Comparison of ENCODE assay signal across 23 cellular contexts in genomic region chr12:28507055-28507454, GRCh38.
A peak's percentile ranks its signal among the peaks of the same experiment; 100 is the strongest.
DNase-seq lines count a peak whose midpoint lies in the region; ATAC-seq and TF ChIP-seq lines count a peak whose summit lies in the region.
"Had no signal": no experiment of that assay in that cellular context is flagged by ENCODE, and none has a peak within 500 bp of the region (broad histone marks: within the 10 kb centered on the region; RNA-seq: fewer than 3 reads in every experiment).

No MANE protein-coding gene starts in this region.

- H3K4me1 ChIP-seq in IMR-90 (ENCODE audit: control insufficient read depth, insufficient read depth, low read length) (peaks cover 10% of the 10 kb centered on the region), mesenchymal stem cell (ENCODE audit: control insufficient read depth, insufficient read depth, low read depth, low read length) (peaks cover 3% of the 10 kb centered on the region)
- H3K4me1 ChIP-seq: gastrocnemius medialis, left lung, right lobe of liver, upper lobe of right lung had no signal

- no peak overlapping the region for H3K27ac Mint-ChIP-seq in T-helper 2 cell treated with Interferon-gamma antibody and Interleukin-4, amounts not matched to agents 5 μg/mL and 100 μg/mL, for 36 hours

- no peak overlapping the region for H2AFZ ChIP-seq in IMR-90 (replicated peaks; ENCODE audit: low read length, poor library complexity)
- H2AFZ ChIP-seq in mesenchymal stem cell (ENCODE audit: low read depth, low read length), result no peak overlapping the region

- no peak for TF ChIP-seq RAD21 in IMR-90 (IDR thresholded peaks at IDR 0.05; ENCODE audit: low read length)

- ATAC-seq in IMR-90 (ENCODE audit: low read depth), result peak; percentile 83
- ATAC-seq: gastrocnemius medialis, GM12878, left lung, Panc1, right lobe of liver, upper lobe of right lung had no signal

- no peak overlapping the region for H2AK5ac ChIP-seq in IMR-90 (ENCODE audit: low read depth, low read length)
- no peak overlapping the region for H2AK5ac ChIP-seq in mesenchymal stem cell (ENCODE audit: low read length, severe bottlenecking)

- H2BK20ac ChIP-seq in IMR-90 (ENCODE audit: low read depth, low read length), result 0 out of 2 replicates have a peak overlapping the region, but pooled peaks have one; percentile 9

- TF ChIP-seq CTCF in IMR-90 (conservative IDR thresholded peaks at IDR 0.05; ENCODE audit: low read depth, low read length), result no peak
- no peak for TF ChIP-seq CTCF in astrocyte of the spinal cord (IDR thresholded peaks at IDR 0.05; ENCODE audit: low read depth, low read length)

- no peak overlapping the region for H3K23ac ChIP-seq in IMR-90 (ENCODE audit: low read depth, low read length)
- H3K23ac ChIP-seq in mesenchymal stem cell (ENCODE audit: low read length in 2 of 2), result no peak overlapping the region

- 0 out of 2 replicates have a peak overlapping the region, but pooled peaks have one; percentile 13 for H4K91ac ChIP-seq in IMR-90 (ENCODE audit: insufficient read depth, low read depth, low read length)
- no peak overlapping the region for H4K91ac ChIP-seq in mesenchymal stem cell (ENCODE audit: low read length)

- no peak overlapping the region for H3K14ac ChIP-seq in IMR-90 (replicated peaks; ENCODE audit: low read depth, low read length)
- no peak overlapping the region for H3K14ac ChIP-seq in mesenchymal stem cell (ENCODE audit: low read length in 2 of 2)

- dilution Hi-C loops in IMR-90 (cut with HindIII; ENCODE audit: low sequenced_read_pairs, unreplicated experiment), result no loop called here

- peaks cover under 1% of the 10 kb centered on the region for H3K9me3 Mint-ChIP-seq in T-helper 2 cell treated with Interferon-gamma antibody and Interleukin-4, amounts not matched to agents 5 μg/mL and 100 μg/mL, for 36 hours

- H3K18ac ChIP-seq in IMR-90 (ENCODE audit: low read depth, low read length), result peak overlapping the region; percentile 97
- H3K18ac ChIP-seq in mesenchymal stem cell (ENCODE audit: low read depth in 1 of 2, low read length in 2 of 2), result no peak overlapping the region

- no peak overlapping the region for H2AK9ac ChIP-seq in IMR-90 (replicated peaks; ENCODE audit: low read depth, low read length, poor library complexity)

- H4K8ac ChIP-seq in IMR-90 (ENCODE audit: low read depth in 2 of 2, low read length in 2 of 2), result no peak overlapping the region
- H4K8ac ChIP-seq in mesenchymal stem cell (ENCODE audit: low read length), result no peak overlapping the region

- H2BK15ac ChIP-seq in IMR-90 (ENCODE audit: low read depth, low read length), result peak overlapping the region; percentile 66; the same call in 2 of the 3 replicates
- H2BK15ac ChIP-seq in mesenchymal stem cell (ENCODE audit: low read depth, poor library complexity, severe bottlenecking), result no peak overlapping the region

- CTCF ChIA-PET in IMR-90 (lab: Yijun Ruan, JAX), result interaction anchor here (1.5 kb wide), 1 partner anchor 11 kb away, joined by 3 read pairs; no protein-coding TSS in a partner anchor

- H3K4me3 ChIP-seq in IMR-90 (ENCODE audit: insufficient read depth, low read depth, low read length), result no peak overlapping the region
- H3K4me3 ChIP-seq in astrocyte of the spinal cord (ENCODE audit: low read depth, low read length), result no peak overlapping the region
- H3K4me3 ChIP-seq in mesenchymal stem cell (ENCODE audit: insufficient read depth in 1 of 2, low read depth in 1 of 2, low read length in 2 of 2), result no peak overlapping the region
- H3K4me3 ChIP-seq: gastrocnemius medialis, GM12878, left lung, right lobe of liver, SK-N-MC, upper lobe of right lung had no signal

- H3K79me1 ChIP-seq in IMR-90 (ENCODE audit: low read depth in 1 of 2, low read length in 2 of 2), result no peaks in the 10 kb centered on the region
- no peaks in the 10 kb centered on the region for H3K79me1 ChIP-seq in mesenchymal stem cell (replicated peaks; ENCODE audit: low read length, poor library complexity, severe bottlenecking)

- no peaks in the 10 kb centered on the region for H3K36me3 ChIP-seq in IMR-90 (ENCODE audit: control insufficient read depth, insufficient read depth, low read length)
- no peaks in the 10 kb centered on the region for H3K36me3 ChIP-seq in mesenchymal stem cell (ENCODE audit: control insufficient read depth in 1 of 2, insufficient read depth in 2 of 2, low read depth in 1 of 2, low read length in 2 of 2)
- H3K36me3 ChIP-seq: gastrocnemius medialis, left lung, right lobe of liver, upper lobe of right lung had no signal

- H2BK120ac ChIP-seq in IMR-90 (ENCODE audit: low read depth, low read length) (peak overlapping the region; percentile 31; the same call in 1 of the 2 replicates), mesenchymal stem cell (ENCODE audit: low read depth, low read length) (no peak overlapping the region)

- H3K9me1 ChIP-seq in IMR-90 (ENCODE audit: insufficient read depth, low read length), result 0 out of 2 replicates have a peak, but pooled peaks cover 4% of the 10 kb centered on the region

- no peak for TF ChIP-seq POLR2A in IMR-90 (IDR thresholded peaks at IDR 0.05; ENCODE audit: low read depth, low read length)

- H3K4me2 ChIP-seq in IMR-90 (ENCODE audit: low read depth, low read length) (peak overlapping the region; percentile 80), mesenchymal stem cell (ENCODE audit: low read length, poor library complexity, severe bottlenecking) (no peak overlapping the region)

- H3K4me3 Mint-ChIP-seq in T-helper 2 cell treated with Interferon-gamma antibody and Interleukin-4, amounts not matched to agents 5 μg/mL and 100 μg/mL, for 36 hours, result no peak overlapping the region

- intact Hi-C loops in IMR-90 (cut with micrococcal nuclease), result no loop called here

- H3K9me3 ChIP-seq in IMR-90 (ENCODE audit: control insufficient read depth, insufficient read depth, low read length) (no peaks in the 10 kb centered on the region), mesenchymal stem cell (ENCODE audit: control insufficient read depth, low read length) (no peaks in the 10 kb centered on the region)
- H3K9me3 ChIP-seq: gastrocnemius medialis, left lung, right lobe of liver, upper lobe of right lung had no signal

- H2BK5ac ChIP-seq in IMR-90 (ENCODE audit: low read depth, low read length, poor library complexity, severe bottlenecking) (peak overlapping the region; percentile 70), mesenchymal stem cell (ENCODE audit: low read depth, low read length, poor library complexity, severe bottlenecking) (no peak overlapping the region)

- H3K56ac ChIP-seq in IMR-90 (ENCODE audit: extremely low read depth, insufficient read depth, low read length), result no peak overlapping the region

- H4K20me1 ChIP-seq in IMR-90 (ENCODE audit: insufficient read depth, low read length), result no peaks in the 10 kb centered on the region

- no peak overlapping the region for H2BK12ac ChIP-seq in mesenchymal stem cell (ENCODE audit: low read length in 2 of 2)

- DNase-seq in AG20443 (ENCODE audit: low spot score), result peak; percentile 56
- peak; percentile 70 for DNase-seq in IMR-90
- peak; percentile 35 for DNase-seq in astrocyte of the spinal cord (ENCODE audit: low read depth, low spot score)
- DNase-seq in mesenchymal stem cell, result no peak
- DNase-seq in T-helper 2 cell treated with Interferon-gamma antibody and Interleukin-4, amounts not matched to agents 5 μg/mL and 100 μg/mL, for 36 hours (ENCODE audit: low spot score), result no peak
- no peak for DNase-seq in SKM-1 (lab: John Stamatoyannopoulos, UW; ENCODE audit: unreplicated experiment)
- no peak for DNase-seq in midbrain (lab: John Stamatoyannopoulos, UW)
- no peak for DNase-seq in activated CD4-positive, CD25-positive, alpha-beta regulatory T cell treated with anti-CD3 and anti-CD28 coated beads, Interleukin-2, amount 50 U/mL, for 72 hours
- DNase-seq: activated CD4-positive, alpha-beta T cell treated with anti-CD3 and anti-CD28 coated beads for 4 hours; activated CD8-positive, alpha-beta memory T cell treated with anti-CD3 and anti-CD28 coated beads, Interleukin-2, amount 50 U/mL, for 4 hours; activated gamma-delta T cell; amygdala; COR-L47; gastrocnemius medialis; Kasumi-1; left lung; NCI-H774; occipital lobe; upper lobe of right lung had no signal

- H3K4ac ChIP-seq in IMR-90 (ENCODE audit: low read depth, low read length) (no peak overlapping the region; the same call in 1 of the 2 replicates), mesenchymal stem cell (ENCODE audit: low read depth in 1 of 2, low read length in 2 of 2) (no peak overlapping the region)

- H3K27me3 ChIP-seq in IMR-90 (ENCODE audit: control insufficient read depth, insufficient read depth, low read length) (no peaks in the 10 kb centered on the region), mesenchymal stem cell (ENCODE audit: control insufficient read depth in 1 of 2, insufficient read depth in 1 of 2, low read length in 2 of 2) (no peaks in the 10 kb centered on the region)
- H3K27me3 ChIP-seq: gastrocnemius medialis, left lung, right lobe of liver, upper lobe of right lung had no signal

- no peaks in the 10 kb centered on the region for H3K4me1 Mint-ChIP-seq in T-helper 2 cell treated with Interferon-gamma antibody and Interleukin-4, amounts not matched to agents 5 μg/mL and 100 μg/mL, for 36 hours (ENCODE audit: low read depth)

- POLR2A ChIA-PET in IMR-90 (lab: Charles Lee; ENCODE audit: unreplicated experiment), result no interaction called here

- in situ Hi-C loops in IMR-90 (cut with MboI; ENCODE audit: low sequenced_read_pairs), result no loop called here
- in situ Hi-C loops in astrocyte of the spinal cord (cut with HindIII; ENCODE audit: low sequenced_read_pairs), result no loop called here

- H3K9ac ChIP-seq in IMR-90 (ENCODE audit: low read depth, low read length), result no peak overlapping the region
- H3K9ac ChIP-seq in mesenchymal stem cell (ENCODE audit: low read length), result peak overlapping the region; percentile 33

- H3K27me3 Mint-ChIP-seq in T-helper 2 cell treated with Interferon-gamma antibody and Interleukin-4, amounts not matched to agents 5 μg/mL and 100 μg/mL, for 36 hours (ENCODE audit: low read depth), result no peaks in the 10 kb centered on the region

- H3K27ac ChIP-seq in IMR-90 (ENCODE audit: insufficient read depth, low read length), result peak overlapping the region; percentile 98; the same call in 1 of the 2 replicates
- H3K27ac ChIP-seq in mesenchymal stem cell (ENCODE audit: low read length, poor library complexity, severe bottlenecking), result peak overlapping the region; percentile 39
- H3K27ac ChIP-seq: gastrocnemius medialis, left lung, right lobe of liver, SK-N-MC, upper lobe of right lung had no signal

- no TSS peak for BruUV-seq in IMR-90 (replicated peaks; lab: Mats Ljungman, UMichigan)

- H3K36me3 Mint-ChIP-seq in T-helper 2 cell treated with Interferon-gamma antibody and Interleukin-4, amounts not matched to agents 5 μg/mL and 100 μg/mL, for 36 hours (ENCODE audit: low read depth), result no peaks in the 10 kb centered on the region

- H4K5ac ChIP-seq in IMR-90 (ENCODE audit: low read depth, low read length), result peak overlapping the region; percentile 86

TF ChIP-seq in IMR-90, 13 proteins besides CTCF, POLR2A, EP300 and RAD21 (continues in another document):
- no peak for TF ChIP-seq BHLHE40 (IDR thresholded peaks at IDR 0.05; ENCODE audit: low read depth, low read length)
- TF ChIP-seq NFE2L2 (IDR thresholded peaks at IDR 0.05; ENCODE audit: low read depth, low read length), result no peak
- no peak for TF ChIP-seq CHD1 (IDR thresholded peaks at IDR 0.05; ENCODE audit: low read depth, low read length)
- no peak for TF ChIP-seq MAFK (IDR thresholded peaks at IDR 0.05; ENCODE audit: low read depth, low read length)
- no peak for TF ChIP-seq SMC3 (IDR thresholded peaks at IDR 0.05; ENCODE audit: low read depth, low read length)

Comparison
In these comparisons a context has a peak if more than half of its experiments do, and no peak if none do; other contexts are left out.
1. DNase-seq: peak in AG20443 (single experiment), IMR-90 (single experiment) and astrocyte of the spinal cord (single experiment); none in mesenchymal stem cell (single experiment), T-helper 2 cell treated with Interferon-gamma antibody and Interleukin-4, amounts not matched to agents 5 μg/mL and 100 μg/mL, for 36 hours (single experiment), SKM-1 (single experiment), midbrain (single experiment) and activated CD4-positive, CD25-positive, alpha-beta regulatory T cell treated with anti-CD3 and anti-CD28 coated beads, Interleukin-2, amount 50 U/mL, for 72 hours (single experiment).